In the genomic region with DNA sequence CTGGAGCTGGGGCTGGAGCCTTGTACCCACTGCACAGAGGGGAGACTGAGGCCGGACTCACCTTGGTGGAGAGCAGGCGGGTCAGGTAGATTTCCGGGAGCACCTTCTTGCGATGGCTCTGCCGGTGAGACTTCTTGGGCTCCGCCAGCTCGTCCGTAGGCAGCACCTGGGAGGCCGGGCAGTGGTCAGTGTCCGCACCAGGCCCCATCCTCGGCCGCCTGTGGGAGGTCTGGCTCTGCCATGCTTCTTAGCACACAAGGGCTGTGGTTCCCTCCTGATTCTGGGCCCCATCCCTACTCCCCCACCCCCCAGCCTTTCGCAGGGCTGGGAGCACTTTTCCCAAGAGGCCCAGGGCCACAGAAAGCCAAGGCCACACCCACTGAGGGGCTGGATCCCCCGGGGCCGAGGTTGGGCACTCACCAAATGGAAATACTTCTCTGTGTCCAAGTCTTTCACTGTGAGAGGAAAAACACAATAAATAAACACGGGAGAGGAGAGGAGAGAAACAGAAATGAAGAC, we compare ENCODE assay signal across 12 cellular contexts. TPM values are rescaled to one million over a fixed set of nuclear protein-coding genes. Genes with fewer than 3 reads are reported as not detected.
DNase-seq lines count a peak whose midpoint lies in the region; ATAC-seq and TF ChIP-seq lines count a peak whose summit lies in the region.
"Had no signal": no experiment of that assay in that cellular context is flagged by ENCODE, and none has a peak within 500 bp of the region (broad histone marks: within the 10 kb centered on the region; RNA-seq: fewer than 3 reads in every experiment).

No MANE protein-coding gene starts in this region.

- CTCF ChIA-PET in AG04450 (lab: Charles Lee): no interaction called here

- no peak for TF ChIP-seq EP300 in ovary (IDR thresholded peaks at IDR 0.05)

- H3K4me3 ChIP-seq in AG04450 (ENCODE audit: low read depth, low read length) (peak overlapping the region; percentile 35), fibroblast of mammary gland (ENCODE audit: control insufficient read depth, low read depth, low read length) (peak overlapping the region; percentile 16), ovary (peak overlapping the region; percentile 8)

- H3K4me1 ChIP-seq in ovary (ENCODE audit: insufficient read depth): peaks cover 19% of the 10 kb centered on the region

- no peak for TF ChIP-seq POLR2A in ovary (IDR thresholded peaks at IDR 0.05)

- intact Hi-C loops in ovary (cut with DNase I): loop anchor here in 2 of 4 donors (5.0 to 10.0 kb wide), 3 partner anchors 37 to 68 kb away; no protein-coding TSS in a partner anchor

- no peak for ATAC-seq in GM18502 (IDR thresholded peaks at IDR 0.05; ENCODE audit: poor library complexity, unreplicated experiment)
- ATAC-seq: activated CD8-positive, alpha-beta T cell treated with anti-CD3 and anti-CD28 coated beads for 36 hours had no signal

- H3K27ac ChIP-seq in AG04450 (ENCODE audit: low read depth, low read length) (peak overlapping the region; percentile 92), ovary (peak overlapping the region; percentile 45 to 92)

- H3K27me3 ChIP-seq in AG04450 (ENCODE audit: control insufficient read depth, insufficient read depth, low read length) (no peaks in the 10 kb centered on the region), ovary (no peaks in the 10 kb centered on the region)

- DNase-seq in AG04450 (ENCODE audit: low read depth, low spot score) (peak; percentile 26), NCI-H2171 (lab: John Stamatoyannopoulos, UW) (peak; percentile 18), fibroblast of mammary gland (ENCODE audit: low read depth) (peak; percentile 44), ovary (peak; percentile 61 to 74 (median 65)), NOMO-1 treated with dmso at 0.1 percent for 144 hours (lab: John Stamatoyannopoulos, UW; ENCODE audit: unreplicated experiment) (no peak), DMS53 treated with DMSO at 0.1 percent for 48 hours (lab: John Stamatoyannopoulos, UW; ENCODE audit: unreplicated experiment) (no peak), CD1c-positive myeloid dendritic cell (ENCODE audit: extremely low spot score) (no peak)
- DNase-seq: activated CD8-positive, alpha-beta T cell treated with anti-CD3 and anti-CD28 coated beads for 36 hours; cortex of kidney; stimulated activated naive CD4-positive, alpha-beta T cell had no signal

- H3K9me3 ChIP-seq in AG04450 (ENCODE audit: control insufficient read depth, insufficient read depth, low read length): no peaks in the 10 kb centered on the region; the same call in 1 of the 2 replicates
- H3K9me3 ChIP-seq in ovary: no peaks in the 10 kb centered on the region

- 61 to 63% (median 61%) methylated on average over 16 of the region's 16 CpGs for WGBS in ovary, 3 donors

- POLR2A ChIA-PET in AG04450 (lab: Yijun Ruan, JAX): interaction anchor here (1.1 to 2.9 kb wide), 3 partner anchors 11 to 45 kb away, joined by 3 to 12 read pairs (median 5); a partner anchor contains a TSS

- TF ChIP-seq CTCF in AG04450 (IDR thresholded peaks at IDR 0.05; ENCODE audit: low read depth, low read length) (no peak), fibroblast of mammary gland (conservative IDR thresholded peaks at IDR 0.05; ENCODE audit: control insufficient read depth, insufficient read depth, low read depth, low read length) (no peak), ovary (IDR thresholded peaks at IDR 0.05) (no peak)

- no peaks in the 10 kb centered on the region for H3K36me3 ChIP-seq in ovary

RNA-seq across cellular contexts. Expression of a gene that starts 17.4 kb away (rescaled TPM):
- polyA plus RNA-seq in AG04450 (2011; rRNA removed) (not detected in 2 replicates), ovary (under 1 TPM in 1 of 2 donors, not detected in 1; 0.27 TPM)
- not detected in 2 replicates for polyA minus RNA-seq in AG04450 (2011; rRNA and poly(A)+ RNA removed)
- not detected for total RNA-seq in ovary
- total RNA-seq: activated CD8-positive, alpha-beta T cell treated with anti-CD3 and anti-CD28 coated beads for 36 hours had no signal
- polyA plus RNA-seq: neural cell had no signal

RNA-seq across cellular contexts. Expression of a gene that starts 31.9 kb away (rescaled TPM):
- polyA plus RNA-seq in AG04450 (2011; rRNA removed) (not detected in 2 replicates), ovary (not detected)
- not detected in 2 replicates for polyA minus RNA-seq in AG04450 (2011; rRNA and poly(A)+ RNA removed)
- total RNA-seq in ovary: under 1 TPM in 2 of 7 donors, not detected in 5; 0.13 to 0.24 TPM
- total RNA-seq: activated CD8-positive, alpha-beta T cell treated with anti-CD3 and anti-CD28 coated beads for 36 hours had no signal
- polyA plus RNA-seq: neural cell had no signal

RNA-seq across cellular contexts. Expression of a gene that starts 46.1 kb away (rescaled TPM):
- polyA plus RNA-seq in AG04450 (2011; rRNA removed) (37.1 and 47.7 TPM in 2 replicates), ovary (100 to 1,000 TPM in 1 of 2 donors, 10 to 100 TPM in 1; 55.2 to 120 TPM)
- polyA minus RNA-seq in AG04450 (2011; rRNA and poly(A)+ RNA removed): 40.1 and 54.9 TPM in 2 replicates
- total RNA-seq in ovary: 100 to 1,000 TPM in 1 of 7 donors, 10 to 100 TPM in 6; 21.6 to 111 (median 57.1) TPM

Comparison
In these comparisons a context has a peak if more than half of its experiments do, and no peak if none do; other contexts are left out.
1. DNase-seq: peak in AG04450 (single experiment), NCI-H2171 (single experiment), fibroblast of mammary gland (single experiment) and ovary (5 of 5); none in NOMO-1 treated with dmso at 0.1 percent for 144 hours (single experiment), DMS53 treated with DMSO at 0.1 percent for 48 hours (single experiment) and CD1c-positive myeloid dendritic cell (single experiment).
2. Peak in every context shown above with its lines, with median percentiles within 50 percentile points of each other: H3K4me3 ChIP-seq.